7 cellular contexts compared by ENCODE assay signal in genomic region chr14:22615765-22616164, GRCh38. TPM values are rescaled to one million over a fixed set of nuclear protein-coding genes. Genes with fewer than 3 reads are reported as not detected.
"Had no signal": no experiment of that assay in that cellular context is flagged by ENCODE, and none has a peak within 500 bp of the region (broad histone marks: within the 10 kb centered on the region; RNA-seq: fewer than 3 reads in every experiment).

No MANE protein-coding gene starts in this region.

RNA-seq across cellular contexts. Expression of gene OR6J1, which starts 28.4 kb away (rescaled TPM):
- total RNA-seq: GM23248, GM23338, H1, H4, H7, H9, HFFc6 had no signal
- polyA plus RNA-seq: GM23248, GM23338, H1 had no signal
